Comparison of ENCODE assay signal across 11 cellular contexts in the genomic region with DNA sequence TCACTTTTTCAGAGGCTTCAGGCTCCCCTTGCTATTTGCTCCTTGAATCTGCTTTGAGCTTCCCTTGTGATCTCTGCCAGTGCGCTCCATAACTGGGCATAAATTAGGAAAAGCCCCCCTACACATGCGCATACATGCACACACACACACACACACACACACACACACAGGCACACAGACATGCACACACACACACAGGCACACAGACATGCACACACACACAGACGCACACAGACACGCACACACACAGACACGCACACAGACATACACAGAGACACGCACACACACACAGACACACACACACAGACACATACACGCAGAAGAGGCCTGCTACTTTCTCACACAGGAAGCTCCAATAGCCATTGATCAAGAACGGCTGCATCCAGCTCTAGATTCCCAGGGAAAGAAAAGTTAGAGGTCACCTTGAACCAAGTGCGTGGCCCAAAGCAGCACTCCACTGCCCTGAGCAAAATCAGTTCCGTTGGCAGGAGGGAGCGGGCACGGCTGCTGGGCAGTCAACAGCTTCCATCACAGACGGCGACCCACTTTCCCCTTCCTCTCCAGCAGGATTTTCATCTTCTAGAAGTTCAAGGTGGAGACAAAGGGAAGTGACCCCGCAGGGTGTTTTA.
DNase-seq lines count a peak whose midpoint lies in the region; ATAC-seq and TF ChIP-seq lines count a peak whose summit lies in the region.
"Had no signal": no experiment of that assay in that cellular context is flagged by ENCODE, and none has a peak within 500 bp of the region (broad histone marks: within the 10 kb centered on the region; RNA-seq: fewer than 3 reads in every experiment).

No MANE protein-coding gene starts in this region.

- H3K4me1 Mint-ChIP-seq in glutamatergic neuron (ENCODE audit: low read depth, unreplicated experiment) = peaks cover 43% of the 10 kb centered on the region
- peaks cover 26 to 59% of the 10 kb centered on the region in 2 donors for H3K4me1 Mint-ChIP-seq in stimulated activated naive B cell treated with anti-CD40 and anti-IgM and Interleukin-4, amounts not matched to agents 10 μg/mL and 1 μg/mL and 100 μg/mL, for 72 hours
- peaks cover 12% of the 10 kb centered on the region for H3K4me1 Mint-ChIP-seq in MCF 10A (ENCODE audit: insufficient read depth, unreplicated experiment)

- peaks cover 5% of the 10 kb centered on the region for H3K9me3 ChIP-seq in HEK293 (ENCODE audit: control insufficient read depth, insufficient read depth, low read depth, low read length)
- H3K9me3 ChIP-seq in esophagus squamous epithelium = no peaks in the 10 kb centered on the region

- H3K36me3 Mint-ChIP-seq in glutamatergic neuron (ENCODE audit: unreplicated experiment) = peaks cover 11% of the 10 kb centered on the region
- peaks cover 37 to 53% of the 10 kb centered on the region in 2 donors for H3K36me3 Mint-ChIP-seq in stimulated activated naive B cell treated with anti-CD40 and anti-IgM and Interleukin-4, amounts not matched to agents 10 μg/mL and 1 μg/mL and 100 μg/mL, for 72 hours
- H3K36me3 Mint-ChIP-seq in MCF 10A (ENCODE audit: insufficient read depth, unreplicated experiment) = peaks cover 12% of the 10 kb centered on the region

- BruUV-seq in MCF 10A (replicated peaks; lab: Mats Ljungman, UMichigan) = no TSS peak

- TF ChIP-seq CTCF in HEK293 (tag by site-specific recombination; IDR thresholded peaks at IDR 0.05) (no peak), VCaP (conservative IDR thresholded peaks at IDR 0.05) (no peak), glutamatergic neuron (IDR thresholded peaks at IDR 0.05; ENCODE audit: partially characterized antibody, unreplicated experiment) (no peak), MCF 10A (IDR thresholded peaks at IDR 0.05; ENCODE audit: unreplicated experiment) (no peak), esophagus squamous epithelium (IDR thresholded peaks at IDR 0.05) (no peak)

- no peak for ATAC-seq in stimulated activated naive B cell treated with anti-CD40 and anti-IgM and Interleukin-4, amounts not matched to agents 10 μg/mL and 1 μg/mL and 100 μg/mL, for 72 hours (replicated peaks)
- no peak for ATAC-seq in GM19023 (IDR thresholded peaks at IDR 0.05; ENCODE audit: unreplicated experiment)

- no peak for DNase-seq in glutamatergic neuron
- no peak for DNase-seq in stimulated activated naive B cell treated with anti-CD40 and anti-IgM and Interleukin-4, amounts not matched to agents 10 μg/mL and 1 μg/mL and 100 μg/mL, for 72 hours
- no peak for DNase-seq in MCF 10A (ENCODE audit: unreplicated experiment)
- no peak for DNase-seq in middle frontal gyrus (ENCODE audit: extremely low spot score, low spot score)
- DNase-seq in esophagus squamous epithelium (lab: John Stamatoyannopoulos, UW) = no peak
- DNase-seq: NCI-H1436 treated with DMSO at 0.1 percent for 48 hours, NCI-H2227 treated with DMSO at 0.1 percent for 48 hours, NCI-H526 had no signal

- POLR2A ChIA-PET in HEK293 (lab: Yijun Ruan, JAX) (no interaction called here), MCF 10A (lab: Yijun Ruan, JAX) (interaction anchor here (0.6 to 1.8 kb wide), 4 partner anchors 15 to 172 kb away, joined by 3 read pairs; a partner anchor contains a TSS)

- H3K36me3 ChIP-seq in HEK293 (ENCODE audit: control insufficient read depth in 2 of 2, insufficient read depth in 1 of 2, low read length in 2 of 2) (peaks cover 3 to 10% of the 10 kb centered on the region in 2 experiments; a peak in 2 of 3 replicates), esophagus squamous epithelium (peaks cover 0 to 24% (median 20%) of the 10 kb centered on the region in 3 donors)

- H3K27me3 ChIP-seq in esophagus squamous epithelium = no peaks in the 10 kb centered on the region

- 92 to 97% methylated on average over 7 to 11 of the region's 15 CpGs for WGBS in esophagus squamous epithelium, 2 donors

- no peak overlapping the region for H3K4me3 ChIP-seq in HEK293 (ENCODE audit: low read depth, low read length)
- H3K4me3 ChIP-seq in esophagus squamous epithelium = no peak overlapping the region

- peak overlapping the region; percentile 45 for H3K4me3 Mint-ChIP-seq in glutamatergic neuron (ENCODE audit: unreplicated experiment)
- peak overlapping the region in 1 of 2 donors; percentile 2 for H3K4me3 Mint-ChIP-seq in stimulated activated naive B cell treated with anti-CD40 and anti-IgM and Interleukin-4, amounts not matched to agents 10 μg/mL and 1 μg/mL and 100 μg/mL, for 72 hours
- no peak overlapping the region for H3K4me3 Mint-ChIP-seq in MCF 10A (ENCODE audit: unreplicated experiment)

- H3K27me3 Mint-ChIP-seq in glutamatergic neuron (ENCODE audit: unreplicated experiment) = peaks cover 24% of the 10 kb centered on the region
- H3K27me3 Mint-ChIP-seq in stimulated activated naive B cell treated with anti-CD40 and anti-IgM and Interleukin-4, amounts not matched to agents 10 μg/mL and 1 μg/mL and 100 μg/mL, for 72 hours = no peaks in the 10 kb centered on the region
- no peaks in the 10 kb centered on the region for H3K27me3 Mint-ChIP-seq in MCF 10A (ENCODE audit: insufficient read depth, unreplicated experiment)

- intact Hi-C loops in MCF 10A (cut with micrococcal nuclease) = no loop called here
- intact Hi-C loops in esophagus squamous epithelium (cut with DNase I) = no loop called here

- no peaks in the 10 kb centered on the region for H3K4me1 ChIP-seq in HEK293 (ENCODE audit: control insufficient read depth, insufficient read depth, low read length)
- H3K4me1 ChIP-seq in esophagus squamous epithelium = peaks cover 0 to 10% (median 0%) of the 10 kb centered on the region in 3 donors

- H3K27ac Mint-ChIP-seq in glutamatergic neuron (ENCODE audit: unreplicated experiment) (peak overlapping the region; percentile 73), MCF 10A (ENCODE audit: low read depth, unreplicated experiment) (no peak overlapping the region)
- peak overlapping the region; percentile 37 for H3K27ac Mint-ChIP-seq in stimulated activated naive B cell treated with anti-CD40 and anti-IgM and Interleukin-4, amounts not matched to agents 10 μg/mL and 1 μg/mL and 100 μg/mL, for 72 hours

- TF ChIP-seq POLR2A in esophagus squamous epithelium (IDR thresholded peaks at IDR 0.05) = no peak

- H3K9me3 Mint-ChIP-seq in glutamatergic neuron (ENCODE audit: unreplicated experiment) (peaks cover 22% of the 10 kb centered on the region), MCF 10A (ENCODE audit: unreplicated experiment) (no peaks in the 10 kb centered on the region)
- peaks cover 3 to 8% of the 10 kb centered on the region in 2 donors for H3K9me3 Mint-ChIP-seq in stimulated activated naive B cell treated with anti-CD40 and anti-IgM and Interleukin-4, amounts not matched to agents 10 μg/mL and 1 μg/mL and 100 μg/mL, for 72 hours

- H3K27ac ChIP-seq in HEK293 (ENCODE audit: extremely low read depth, low read depth, low read length) (no peak overlapping the region), VCaP (peak overlapping the region; percentile 98), esophagus squamous epithelium (no peak overlapping the region)

- CTCF ChIA-PET in HEK293 (lab: Yijun Ruan, JAX) (interaction anchor here (0.5 to 0.8 kb wide), 2 partner anchors 59 to 176 kb away, joined by 3 read pairs; no protein-coding TSS in a partner anchor), MCF 10A (lab: Yijun Ruan, JAX) (interaction anchor here (0.7 to 2.7 kb wide), 3 partner anchors 17 to 194 kb away, joined by 3 to 13 read pairs (median 5); no protein-coding TSS in a partner anchor)

TF ChIP-seq in HEK293, 187 proteins besides CTCF, POLR2A, EP300 and RAD21 (continues in another document):
- TF ChIP-seq KLF1 (tag by site-specific recombination; IDR thresholded peaks at IDR 0.05) (no peak), ZNF112 (tag by site-specific recombination; IDR thresholded peaks at IDR 0.05) (peak; percentile 28; the same call in 1 of the 2 replicates), ZBTB1 (tag by site-specific recombination; IDR thresholded peaks at IDR 0.05) (no peak), ZNF311 (tag by site-specific recombination; IDR thresholded peaks at IDR 0.05; ENCODE audit: borderline replicate concordance) (0 out of 2 replicates have a peak, but pooled peaks have one; percentile 66)
- TF ChIP-seq, protein P1, sequence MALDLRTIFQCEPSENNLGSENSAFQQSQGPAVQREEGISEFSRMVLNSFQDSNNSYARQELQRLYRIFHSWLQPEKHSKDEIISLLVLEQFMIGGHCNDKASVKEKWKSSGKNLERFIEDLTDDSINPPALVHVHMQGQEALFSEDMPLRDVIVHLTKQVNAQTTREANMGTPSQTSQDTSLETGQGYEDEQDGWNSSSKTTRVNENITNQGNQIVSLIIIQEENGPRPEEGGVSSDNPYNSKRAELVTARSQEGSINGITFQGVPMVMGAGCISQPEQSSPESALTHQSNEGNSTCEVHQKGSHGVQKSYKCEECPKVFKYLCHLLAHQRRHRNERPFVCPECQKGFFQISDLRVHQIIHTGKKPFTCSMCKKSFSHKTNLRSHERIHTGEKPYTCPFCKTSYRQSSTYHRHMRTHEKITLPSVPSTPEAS (tag by site-specific recombination; IDR thresholded peaks at IDR 0.05) = peak; percentile 98
- TF ChIP-seq, protein P2, sequence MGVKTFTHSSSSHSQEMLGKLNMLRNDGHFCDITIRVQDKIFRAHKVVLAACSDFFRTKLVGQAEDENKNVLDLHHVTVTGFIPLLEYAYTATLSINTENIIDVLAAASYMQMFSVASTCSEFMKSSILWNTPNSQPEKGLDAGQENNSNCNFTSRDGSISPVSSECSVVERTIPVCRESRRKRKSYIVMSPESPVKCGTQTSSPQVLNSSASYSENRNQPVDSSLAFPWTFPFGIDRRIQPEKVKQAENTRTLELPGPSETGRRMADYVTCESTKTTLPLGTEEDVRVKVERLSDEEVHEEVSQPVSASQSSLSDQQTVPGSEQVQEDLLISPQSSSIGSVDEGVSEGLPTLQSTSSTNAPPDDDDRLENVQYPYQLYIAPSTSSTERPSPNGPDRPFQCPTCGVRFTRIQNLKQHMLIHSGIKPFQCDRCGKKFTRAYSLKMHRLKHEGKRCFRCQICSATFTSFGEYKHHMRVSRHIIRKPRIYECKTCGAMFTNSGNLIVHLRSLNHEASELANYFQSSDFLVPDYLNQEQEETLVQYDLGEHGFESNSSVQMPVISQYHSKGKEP (tag by site-specific recombination; IDR thresholded peaks at IDR 0.05) = no peak
